Comparison of ENCODE assay signal across 8 cellular contexts in genomic region chr5:80487444-80487828, GRCh38. TPM values are rescaled to one million over a fixed set of nuclear protein-coding genes. Genes with fewer than 3 reads are reported as not detected.
DNase-seq lines count a peak whose midpoint lies in the region; ATAC-seq and TF ChIP-seq lines count a peak whose summit lies in the region.

No MANE protein-coding gene starts in this region.

- TF ChIP-seq CTCF in adrenal gland (IDR thresholded peaks at IDR 0.05) (no peak), left lung (IDR thresholded peaks at IDR 0.05) (no peak)

- H3K27ac ChIP-seq in adrenal gland (peak overlapping the region in 4 of 5 donors; percentile 62 to 87 (median 82)), left lung (peak overlapping the region; percentile 90), temporal lobe (ENCODE audit: low read depth, low read length) (peak overlapping the region; percentile 65)

- intact Hi-C loops in activated CD4-positive, alpha-beta T cell treated with anti-CD3 and anti-CD28 coated beads, Interleukin-2, amount 10 ng/mL, durations not matched to agents 24 days and 14 days (cut with micrococcal nuclease), result loop anchor here (10.0 kb wide), 1 partner anchor 167 kb away; the partner anchor contains the start of genes DHFR and MSH3
- intact Hi-C loops in adrenal gland (cut with DNase I) (loop anchor here (10.0 kb wide), 1 partner anchor 187 kb away; no protein-coding TSS in a partner anchor), left lung (cut with DNase I) (no loop called here)

- peaks cover 0 to 7% (median 0%) of the 10 kb centered on the region in 3 donors for H3K9me3 ChIP-seq in adrenal gland (replicated peaks in 1 of 3)
- peaks cover 0 to 13% of the 10 kb centered on the region in 2 donors for H3K9me3 ChIP-seq in left lung

- peak overlapping the region; percentile 81 for H3K4me3 Mint-ChIP-seq in activated CD4-positive, alpha-beta T cell treated with anti-CD3 and anti-CD28 coated beads, Interleukin-2, amount 10 ng/mL, durations not matched to agents 24 days and 14 days

- H3K4me1 ChIP-seq in adrenal gland (replicated peaks in 1 of 2) (peaks cover 14 to 16% of the 10 kb centered on the region in 2 donors), left lung (peaks cover 0 to 22% of the 10 kb centered on the region in 2 donors)

- H3K27me3 Mint-ChIP-seq in activated CD4-positive, alpha-beta T cell treated with anti-CD3 and anti-CD28 coated beads, Interleukin-2, amount 10 ng/mL, durations not matched to agents 24 days and 14 days, result peaks cover 33% of the 10 kb centered on the region

- peaks cover 19% of the 10 kb centered on the region for H3K4me1 Mint-ChIP-seq in activated CD4-positive, alpha-beta T cell treated with anti-CD3 and anti-CD28 coated beads, Interleukin-2, amount 10 ng/mL, durations not matched to agents 24 days and 14 days

- no peaks in the 10 kb centered on the region for H3K36me3 ChIP-seq in adrenal gland (replicated peaks in 1 of 2)
- peaks cover 0 to 19% of the 10 kb centered on the region in 2 donors for H3K36me3 ChIP-seq in left lung

- no peak for ATAC-seq in left lung
- ATAC-seq in HG02973 (IDR thresholded peaks at IDR 0.05; ENCODE audit: unreplicated experiment), result no peak
- no peak for ATAC-seq in HG02588 (IDR thresholded peaks at IDR 0.05; ENCODE audit: unreplicated experiment)
- ATAC-seq in GM21367 (IDR thresholded peaks at IDR 0.05; ENCODE audit: unreplicated experiment), result no peak

- TF ChIP-seq POLR2A in adrenal gland (IDR thresholded peaks at IDR 0.05), result no peak

- WGBS in adrenal gland, 4 donors, result 56 to 60% (median 57%) methylated on average over 18 of the region's 18 CpGs

- no peaks in the 10 kb centered on the region for H3K9me3 Mint-ChIP-seq in activated CD4-positive, alpha-beta T cell treated with anti-CD3 and anti-CD28 coated beads, Interleukin-2, amount 10 ng/mL, durations not matched to agents 24 days and 14 days

- H3K27ac Mint-ChIP-seq in activated CD4-positive, alpha-beta T cell treated with anti-CD3 and anti-CD28 coated beads, Interleukin-2, amount 10 ng/mL, durations not matched to agents 24 days and 14 days, result no peak overlapping the region

- no peaks in the 10 kb centered on the region for H3K27me3 ChIP-seq in adrenal gland
- no peaks in the 10 kb centered on the region for H3K27me3 ChIP-seq in left lung

- peak overlapping the region in 2 of 4 donors; percentile 41 to 74 for H3K4me3 ChIP-seq in adrenal gland
- H3K4me3 ChIP-seq in left lung, result peak overlapping the region; percentile 59 to 75

- peaks cover 2% of the 10 kb centered on the region for H3K36me3 Mint-ChIP-seq in activated CD4-positive, alpha-beta T cell treated with anti-CD3 and anti-CD28 coated beads, Interleukin-2, amount 10 ng/mL, durations not matched to agents 24 days and 14 days (ENCODE audit: low read depth)

- no peak for DNase-seq in activated CD4-positive, alpha-beta T cell treated with anti-CD3 and anti-CD28 coated beads, Interleukin-2, amount 10 ng/mL, durations not matched to agents 24 days and 14 days
- DNase-seq in activated CD4-positive, alpha-beta T cell treated with anti-CD3 and anti-CD28 coated beads for 48 hours, result no peak
- DNase-seq in adrenal gland, result peak in 6 of 7 donors; percentile 18 to 59 (median 24)
- DNase-seq in left lung, result no peak

RNA-seq across cellular contexts. Expression of gene FAM151B, which starts 0.5 kb away (rescaled TPM):
- total RNA-seq in activated CD4-positive, alpha-beta T cell treated with anti-CD3 and anti-CD28 coated beads, Interleukin-2, amount 10 ng/mL, durations not matched to agents 24 days and 14 days, result 0.23 TPM in 1 of 2 replicates, not detected in the other
- 1 to 10 TPM; 1.3 to 5.7 (median 4.0) TPM for total RNA-seq in adrenal gland
- 1 to 10 TPM; 1.1 to 3.3 (median 3.2) TPM for polyA plus RNA-seq in adrenal gland
- total RNA-seq in left lung, result 1 to 10 TPM; 4.6 to 4.7 TPM
- total RNA-seq in temporal lobe, result 19.2 TPM

Comparison
In these comparisons a context has a peak if more than half of its experiments do, and no peak if none do; other contexts are left out.
1. DNase-seq: peak in adrenal gland (6 of 7); none in activated CD4-positive, alpha-beta T cell treated with anti-CD3 and anti-CD28 coated beads, Interleukin-2, amount 10 ng/mL, durations not matched to agents 24 days and 14 days (single experiment), activated CD4-positive, alpha-beta T cell treated with anti-CD3 and anti-CD28 coated beads for 48 hours (single experiment) and left lung (0 of 2).
2. intact Hi-C loops: an anchor here in activated CD4-positive, alpha-beta T cell treated with anti-CD3 and anti-CD28 coated beads, Interleukin-2, amount 10 ng/mL, durations not matched to agents 24 days and 14 days (10.0 kb wide) and adrenal gland (10.0 kb wide); none called in left lung.
3. Peak in every context shown above with its lines, with median percentiles within 50 percentile points of each other: H3K27ac ChIP-seq.